Comparison of ENCODE assay signal across 1 cellular context in genomic region chr18:79355433-79356335, GRCh38.
TF ChIP-seq lines count a peak whose summit lies in the region.

No MANE protein-coding gene starts in this region.

TF ChIP-seq in GM12878, 131 proteins besides CTCF, POLR2A, EP300 and RAD21 (continued from another document):
- TF ChIP-seq E4F1 (IDR thresholded peaks at IDR 0.05; ENCODE audit: borderline replicate concordance, partially characterized antibody), result no peak
- no peak for TF ChIP-seq YBX1 (IDR thresholded peaks at IDR 0.05)
- no peak for TF ChIP-seq KAT2A (conservative IDR thresholded peaks at IDR 0.05; ENCODE audit: control insufficient read depth, low read depth, low read length)
- TF ChIP-seq LARP7 (IDR thresholded peaks at IDR 0.05), result no peak
- TF ChIP-seq BMI1 (IDR thresholded peaks at IDR 0.05; ENCODE audit: borderline replicate concordance), result no peak
- TF ChIP-seq ZBTB4 (CRISPR knock-in tag; IDR thresholded peaks at IDR 0.05), result no peak
- TF ChIP-seq RELB (IDR thresholded peaks at IDR 0.05; ENCODE audit: low read depth), result no peak
- TF ChIP-seq E2F4 (IDR thresholded peaks at IDR 0.05; ENCODE audit: low read depth, low read length), result no peak
- no peak for TF ChIP-seq RB1 (IDR thresholded peaks at IDR 0.05; ENCODE audit: borderline replicate concordance)
- TF ChIP-seq NRF1 (conservative IDR thresholded peaks at IDR 0.05; ENCODE audit: low read depth, low read length), result no peak
- no peak for TF ChIP-seq SMAD5 (IDR thresholded peaks at IDR 0.05; ENCODE audit: low read depth)
TF ChIP-seq in GM12878: peak in this region for 0.
